ENCODE assay signal across 8 cellular contexts in genomic region chr9:100714372-100715099, GRCh38.
DNase-seq lines count a peak whose midpoint lies in the region; ATAC-seq, FAIRE-seq and TF ChIP-seq lines count a peak whose summit lies in the region.

No MANE protein-coding gene starts in this region.

- in situ Hi-C loops in GM13976 (cut with MboI; ENCODE audit: low sequenced_read_pairs, unreplicated experiment): loop anchor here (25.0 kb wide), 1 partner anchor 598 kb away; no protein-coding TSS in a partner anchor

- CTCF ChIA-PET in activated CD4-positive, alpha-beta memory T cell treated with anti-CD3 and anti-CD28 coated beads, Interleukin-2, amount 10 ng/mL, durations not matched to agents 7 days and 5 days (lab: Charles Lee): interaction anchor here (1.0 to 2.7 kb wide), 6 partner anchors 13 to 674 kb away, joined by 3 to 28 read pairs (median 4); no protein-coding TSS in a partner anchor

- DNase-seq in AG08395 (ENCODE audit: low spot score) (peak; percentile 64), GM13976 (ENCODE audit: low spot score) (peak; percentile 65), NCI-H345 (lab: John Stamatoyannopoulos, UW) (peak; percentile 67), foreskin fibroblast (peak in 1 of 2 donors; percentile 1), pancreas (peak; percentile 37 to 77 (median 60)), OCI-M2 (lab: John Stamatoyannopoulos, UW; ENCODE audit: unreplicated experiment) (no peak)
- peak; percentile 54 for DNase-seq in activated CD4-positive, alpha-beta memory T cell treated with anti-CD3 and anti-CD28 coated beads, Interleukin-2, amount 10 ng/mL, durations not matched to agents 7 days and 5 days

- no peaks in the 10 kb centered on the region for H3K9me3 Mint-ChIP-seq in activated CD4-positive, alpha-beta memory T cell treated with anti-CD3 and anti-CD28 coated beads, Interleukin-2, amount 10 ng/mL, durations not matched to agents 7 days and 5 days

- TF ChIP-seq CTCF in GM13976 (IDR thresholded peaks at IDR 0.05; ENCODE audit: borderline replicate concordance, control extremely low read depth, extremely low read depth, insufficient read depth, missing control alignments): peak; percentile 76
- peak; percentile 87 for TF ChIP-seq CTCF in foreskin fibroblast (IDR thresholded peaks at IDR 0.05; ENCODE audit: low read depth, low read length)
- peak; percentile 71 to 95 (median 88) for TF ChIP-seq CTCF in pancreas (IDR thresholded peaks at IDR 0.05)

- H3K4me3 Mint-ChIP-seq in activated CD4-positive, alpha-beta memory T cell treated with anti-CD3 and anti-CD28 coated beads, Interleukin-2, amount 10 ng/mL, durations not matched to agents 7 days and 5 days: no peak overlapping the region

- no peaks in the 10 kb centered on the region for H3K36me3 ChIP-seq in pancreas

- WGBS in pancreas, 2 donors: 59 to 64% methylated on average over 11 of the region's 11 CpGs

- H3K9me3 ChIP-seq in pancreas: no peaks in the 10 kb centered on the region

- no peaks in the 10 kb centered on the region for H3K27me3 ChIP-seq in pancreas

- no peak overlapping the region for H3K4me3 ChIP-seq in foreskin fibroblast (ENCODE audit: low read depth in 1 of 2, low read length in 2 of 2)
- H3K4me3 ChIP-seq in pancreas: no peak overlapping the region

- POLR2A ChIA-PET in activated CD4-positive, alpha-beta memory T cell treated with anti-CD3 and anti-CD28 coated beads, Interleukin-2, amount 10 ng/mL, durations not matched to agents 7 days and 5 days (lab: Charles Lee): no interaction called here

- no peak overlapping the region for H3K27ac Mint-ChIP-seq in activated CD4-positive, alpha-beta memory T cell treated with anti-CD3 and anti-CD28 coated beads, Interleukin-2, amount 10 ng/mL, durations not matched to agents 7 days and 5 days

- H3K27me3 Mint-ChIP-seq in activated CD4-positive, alpha-beta memory T cell treated with anti-CD3 and anti-CD28 coated beads, Interleukin-2, amount 10 ng/mL, durations not matched to agents 7 days and 5 days: no peaks in the 10 kb centered on the region

- H3K27ac ChIP-seq in pancreas: no peak overlapping the region

- no peaks in the 10 kb centered on the region for H3K36me3 Mint-ChIP-seq in activated CD4-positive, alpha-beta memory T cell treated with anti-CD3 and anti-CD28 coated beads, Interleukin-2, amount 10 ng/mL, durations not matched to agents 7 days and 5 days (ENCODE audit: low read depth)

- no peak for FAIRE-seq in pancreas (lab: Jason Lieb, UNC)

- no peaks in the 10 kb centered on the region for H3K4me1 ChIP-seq in pancreas

- intact Hi-C loops in pancreas (cut with DNase I): loop anchor here in 1 of 3 donors (10.0 kb wide), 2 partner anchors 520 to 590 kb away; no protein-coding TSS in a partner anchor

- H3K4me1 Mint-ChIP-seq in activated CD4-positive, alpha-beta memory T cell treated with anti-CD3 and anti-CD28 coated beads, Interleukin-2, amount 10 ng/mL, durations not matched to agents 7 days and 5 days: no peaks in the 10 kb centered on the region

- ATAC-seq in HG03045 (IDR thresholded peaks at IDR 0.05; ENCODE audit: unreplicated experiment) (peak; percentile 68), pancreas (peak; percentile 60 to 94 (median 89))
